10 cellular contexts compared by ENCODE assay signal in genomic region chr11:2899080-2899783, GRCh38. TPM values are rescaled to one million over a fixed set of nuclear protein-coding genes. Genes with fewer than 3 reads are reported as not detected.
DNase-seq lines count a peak whose midpoint lies in the region; ATAC-seq and TF ChIP-seq lines count a peak whose summit lies in the region.
"Had no signal": no experiment of that assay in that cellular context is flagged by ENCODE, and none has a peak within 500 bp of the region (broad histone marks: within the 10 kb centered on the region; RNA-seq: fewer than 3 reads in every experiment).

No MANE protein-coding gene starts in this region.

- TF ChIP-seq CTCF in SK-N-SH (IDR thresholded peaks at IDR 0.05) (no peak), activated B cell treated with CpG ODN at 0.5 μM for 24 hours (IDR thresholded peaks at IDR 0.05) (no peak), suprapubic skin (IDR thresholded peaks at IDR 0.05) (no peak)

- H3K9me2 ChIP-seq in SK-N-SH (no peaks in the 10 kb centered on the region), Karpas-422 (replicated peaks; ENCODE audit: insufficient read depth, low read length) (no peaks in the 10 kb centered on the region)

- no peaks in the 10 kb centered on the region for H3K9me3 Mint-ChIP-seq in activated B cell treated with CpG ODN at 0.5 μM for 24 hours
- peaks cover 0 to 2% (median 0%) of the 10 kb centered on the region in 6 donors for H3K9me3 Mint-ChIP-seq in immature natural killer cell

- H3K36me3 ChIP-seq in SK-N-SH (replicated peaks in 1 of 2; ENCODE audit: control insufficient read depth in 1 of 2, insufficient read depth in 2 of 2, low read length in 1 of 2) (no peaks in the 10 kb centered on the region), suprapubic skin (no peaks in the 10 kb centered on the region), Karpas-422 (ENCODE audit: insufficient read depth, low read length) (no peaks in the 10 kb centered on the region)

- peaks cover 17 to 21% of the 10 kb centered on the region in 2 experiments; a peak in 3 of 4 replicates for H3K4me1 ChIP-seq in SK-N-SH (ENCODE audit: control insufficient read depth in 1 of 2, insufficient read depth in 2 of 2, low read depth in 1 of 2, low read length in 1 of 2)
- H3K4me1 ChIP-seq in suprapubic skin, result peaks cover 46% of the 10 kb centered on the region
- peaks cover 18% of the 10 kb centered on the region for H3K4me1 ChIP-seq in Karpas-422 (ENCODE audit: low read length)

- H3K27me3 Mint-ChIP-seq in activated B cell treated with CpG ODN at 0.5 μM for 24 hours, result no peaks in the 10 kb centered on the region
- H3K27me3 Mint-ChIP-seq in immature natural killer cell (ENCODE audit: low read depth in 3 of 3), result peaks cover 6 to 7% (median 6%) of the 10 kb centered on the region in 3 donors

- H4K20me1 ChIP-seq in SK-N-SH (ENCODE audit: insufficient read depth) (no peaks in the 10 kb centered on the region), Karpas-422 (ENCODE audit: insufficient read depth, low read depth, low read length) (no peaks in the 10 kb centered on the region)

- CTCF ChIA-PET in SK-N-SH (lab: Yijun Ruan, JAX) (interaction anchor here (2.0 to 2.1 kb wide), 3 partner anchors 10 to 367 kb away, joined by 6 to 29 read pairs (median 10); partner anchors contain the start of gene CDKN1C), activated B cell treated with CpG ODN at 0.5 μM for 24 hours (lab: Charles Lee) (no interaction called here)

- H3K4me2 ChIP-seq in SK-N-SH, result peak overlapping the region; percentile 67; the same call in 1 of the 2 replicates
- H3K4me2 ChIP-seq in Karpas-422 (ENCODE audit: low read depth, low read length, poor library complexity, severe bottlenecking), result no peak overlapping the region

- H3K36me3 Mint-ChIP-seq in activated B cell treated with CpG ODN at 0.5 μM for 24 hours (ENCODE audit: low read depth) (no peaks in the 10 kb centered on the region), immature natural killer cell (no peaks in the 10 kb centered on the region)

- H3K9ac ChIP-seq in SK-N-SH, result no peak overlapping the region
- no peak overlapping the region for H3K9ac ChIP-seq in Karpas-422 (ENCODE audit: low read length)

- H3K79me2 ChIP-seq in SK-N-SH (ENCODE audit: insufficient read depth) (no peaks in the 10 kb centered on the region), Karpas-422 (ENCODE audit: low read length) (no peaks in the 10 kb centered on the region)

- H2AFZ ChIP-seq in SK-N-SH (ENCODE audit: low read depth), result no peak overlapping the region
- no peak overlapping the region for H2AFZ ChIP-seq in Karpas-422 (ENCODE audit: low read length)

- H3K27me3 ChIP-seq in SK-N-SH (ENCODE audit: insufficient read depth), result no peaks in the 10 kb centered on the region
- no peaks in the 10 kb centered on the region for H3K27me3 ChIP-seq in suprapubic skin
- no peaks in the 10 kb centered on the region for H3K27me3 ChIP-seq in Karpas-422 (ENCODE audit: low read length)

- POLR2A ChIA-PET in SK-N-SH (lab: Yijun Ruan, JAX) (no interaction called here), activated B cell treated with CpG ODN at 0.5 μM for 24 hours (lab: Charles Lee) (interaction anchor here (0.6 to 1.5 kb wide), 2 partner anchors 11 to 454 kb away, joined by 3 read pairs; no protein-coding TSS in a partner anchor)

- no peak overlapping the region for H3K4me3 ChIP-seq in SK-N-SH (ENCODE audit: low read depth in 2 of 2, low read length in 1 of 2)
- H3K4me3 ChIP-seq in suprapubic skin, result no peak overlapping the region
- H3K4me3 ChIP-seq in Karpas-422 (ENCODE audit: low read length), result no peak overlapping the region

- no peaks in the 10 kb centered on the region for H3K9me3 ChIP-seq in SK-N-SH
- no peaks in the 10 kb centered on the region for H3K9me3 ChIP-seq in suprapubic skin
- no peaks in the 10 kb centered on the region for H3K9me3 ChIP-seq in Karpas-422 (ENCODE audit: low read length)

- 93% methylated on average over 13 of the region's 13 CpGs for WGBS in SK-N-SH (ENCODE audit: low lambda C conversion rate)
- WGBS in suprapubic skin, result 50% methylated on average over 13 of the region's 13 CpGs

- peaks cover 28% of the 10 kb centered on the region for H3K4me1 Mint-ChIP-seq in activated B cell treated with CpG ODN at 0.5 μM for 24 hours
- H3K4me1 Mint-ChIP-seq in immature natural killer cell, result peaks cover 47 to 53% of the 10 kb centered on the region in 2 donors

- H3K27ac Mint-ChIP-seq in activated B cell treated with CpG ODN at 0.5 μM for 24 hours (no peak overlapping the region), immature natural killer cell (peak overlapping the region; percentile 95 to 100 (median 98))

- DNase-seq in SK-N-SH (no peak), activated B cell treated with CpG ODN at 0.5 μM for 24 hours (no peak), immature natural killer cell (no peak), suprapubic skin (ENCODE audit: low spot score in 2 of 2) (no peak), HPDE6-E6E7 (ENCODE audit: extremely low spot score) (no peak), Karpas-422 (no peak)
- DNase-seq: NCI-H187 treated with DMSO at 0.1 percent for 48 hours had no signal

- H3F3A ChIP-seq in SK-N-SH (replicated peaks; ENCODE audit: insufficient read depth), result peaks cover 7% of the 10 kb centered on the region

- H3K27ac ChIP-seq in SK-N-SH (ENCODE audit: low read depth in 2 of 2, low read length in 1 of 2) (peak overlapping the region in 1 of 2 experiments; percentile 47; a peak in 1 of 4 replicates), suprapubic skin (peak overlapping the region; percentile 64), Karpas-422 (ENCODE audit: low read length) (no peak overlapping the region)
- H3K27ac ChIP-seq: VCaP had no signal

- TF ChIP-seq EP300 in SK-N-SH (IDR thresholded peaks at IDR 0.05; ENCODE audit: borderline replicate concordance in 1 of 2, low read depth in 1 of 2, low read length in 1 of 2) (no peak), suprapubic skin (IDR thresholded peaks at IDR 0.05) (no peak)

- intact Hi-C loops in activated B cell treated with CpG ODN at 0.5 μM for 24 hours (cut with micrococcal nuclease), result no loop called here

- no peak for TF ChIP-seq POLR2A in suprapubic skin (IDR thresholded peaks at IDR 0.05)

- no peak for TF ChIP-seq RAD21 in SK-N-SH (IDR thresholded peaks at IDR 0.05; ENCODE audit: low read length)

- H3K4me3 Mint-ChIP-seq in activated B cell treated with CpG ODN at 0.5 μM for 24 hours (peak overlapping the region; percentile 16), immature natural killer cell (peak overlapping the region; percentile 84 to 97 (median 90))

- no peak for ATAC-seq in SK-N-SH treated with all-trans-retinoic acid at 6 μM for 48 hours
- ATAC-seq in activated B cell treated with CpG ODN at 0.5 μM for 24 hours (ENCODE audit: low read depth), result no peak
- no peak for ATAC-seq in HG03045 (IDR thresholded peaks at IDR 0.05; ENCODE audit: unreplicated experiment)

TF ChIP-seq in SK-N-SH treated with all-trans-retinoic acid at 6 μM for 48 hours, 23 proteins besides CTCF, POLR2A, EP300 and RAD21:
- no peak for TF ChIP-seq POU6F1 (CRISPR knock-in tag; IDR thresholded peaks at IDR 0.05; ENCODE audit: borderline replicate concordance, low read depth)
- TF ChIP-seq BACH2 (CRISPR knock-in tag; IDR thresholded peaks at IDR 0.05; ENCODE audit: borderline replicate concordance), result no peak
- no peak for TF ChIP-seq SNAI2 (CRISPR knock-in tag; IDR thresholded peaks at IDR 0.05)
- TF ChIP-seq CSDC2 (CRISPR knock-in tag; IDR thresholded peaks at IDR 0.05), result no peak
- no peak for TF ChIP-seq ZFP30 (CRISPR knock-in tag; IDR thresholded peaks at IDR 0.05)
- no peak for TF ChIP-seq ISL1 (CRISPR knock-in tag; IDR thresholded peaks at IDR 0.05)

RNA-seq across cellular contexts. Expression of gene CDKN1C, which starts 13.7 kb away (rescaled TPM):
- 1.1 and 1.6 TPM in 2 replicates for polyA plus RNA-seq in SK-N-SH (2012; rRNA removed)
- polyA plus RNA-seq in SK-N-SH (2012; cell fraction: cytosol; rRNA removed), result 1.2 and 1.7 TPM in 2 replicates
- polyA plus RNA-seq in SK-N-SH (2012; cell fraction: nucleus; rRNA removed), result 2.4 and 4.2 TPM in 2 replicates
- 1.1 and 1.4 TPM in 2 replicates for total RNA-seq in activated B cell treated with CpG ODN at 0.5 μM for 24 hours
- under 1 TPM in 1 of 3 donors, not detected in 2; 0.24 TPM for polyA plus RNA-seq in immature natural killer cell
- 10 to 100 TPM; 14.3 to 50.9 (median 37.3) TPM for total RNA-seq in suprapubic skin
- total RNA-seq in Karpas-422 (2014; rRNA removed; shearing (Covaris generic); ENCODE audit: low replicate concordance), result not detected in 2 replicates

RNA-seq across cellular contexts. Expression of gene PHLDA2, which starts 30.0 kb away (rescaled TPM):
- polyA plus RNA-seq in SK-N-SH (2012; rRNA removed) (16.2 and 23.6 TPM in 2 replicates), immature natural killer cell (under 1 TPM in 1 of 3 donors, not detected in 2; 0.27 TPM)
- polyA plus RNA-seq in SK-N-SH (2012; cell fraction: cytosol; rRNA removed), result 15.9 and 26.1 TPM in 2 replicates
- 15.9 and 37.1 TPM in 2 replicates for polyA plus RNA-seq in SK-N-SH (2012; cell fraction: nucleus; rRNA removed)
- total RNA-seq in activated B cell treated with CpG ODN at 0.5 μM for 24 hours (0.42 and 0.54 TPM in 2 replicates), suprapubic skin (10 to 100 TPM in 3 of 4 donors, 1 to 10 TPM in 1; 7.0 to 26.4 (median 18.2) TPM)
- total RNA-seq in Karpas-422 (2014; rRNA removed; shearing (Covaris generic); ENCODE audit: low replicate concordance), result 0.25 TPM in 1 of 2 replicates, not detected in the other
